1 cellular context compared by ENCODE assay signal in genomic region chr18:845152-845819, GRCh38.
TF ChIP-seq lines count a peak whose summit lies in the region.

No MANE protein-coding gene starts in this region.

TF ChIP-seq in HEK293, 187 proteins besides CTCF, POLR2A, EP300 and RAD21 (continued from another document):
- TF ChIP-seq ZSCAN4 (tag by site-specific recombination; IDR thresholded peaks at IDR 0.05) (no peak), ZEB2 (tag by site-specific recombination; IDR thresholded peaks at IDR 0.05) (no peak), BCL11B (tag by site-specific recombination; IDR thresholded peaks at IDR 0.05; ENCODE audit: low read depth) (no peak), ZNF580 (tag by site-specific recombination; IDR thresholded peaks at IDR 0.05) (no peak), ZNF146 (tag by site-specific recombination; IDR thresholded peaks at IDR 0.05) (no peak)
